1 cellular context compared by ENCODE assay signal in the genomic region with DNA sequence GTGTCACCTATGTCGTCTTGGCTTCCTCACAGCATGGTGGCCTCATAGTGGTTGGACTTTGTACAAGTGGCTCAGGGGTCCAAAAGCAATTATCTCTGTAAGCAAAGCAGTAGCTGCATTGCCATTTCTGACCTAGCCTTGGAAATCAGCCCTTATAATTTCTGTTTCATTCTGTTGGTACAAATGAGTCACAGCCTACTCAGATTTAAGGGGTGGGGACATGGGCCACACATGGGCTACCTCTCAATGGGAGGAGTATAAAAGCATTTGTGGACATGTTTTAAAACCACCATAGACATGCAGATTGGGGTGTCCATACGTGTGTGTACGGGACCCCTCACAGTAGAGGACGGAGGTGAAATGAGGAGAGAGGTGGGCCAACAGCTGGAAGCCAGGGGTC.
A peak's percentile ranks its signal among the peaks of the same experiment; 100 is the strongest.
TF ChIP-seq lines count a peak whose summit lies in the region.

No MANE protein-coding gene starts in this region.

TF ChIP-seq in IMR-90, 13 proteins besides CTCF, POLR2A, EP300 and RAD21:
- TF ChIP-seq CHD1 (IDR thresholded peaks at IDR 0.05; ENCODE audit: low read depth, low read length) = no peak
- no peak for TF ChIP-seq RFX5 (IDR thresholded peaks at IDR 0.05; ENCODE audit: low read depth, low read length)
- TF ChIP-seq CEBPB (IDR thresholded peaks at IDR 0.05; ENCODE audit: low read depth, low read length) = no peak
- TF ChIP-seq MAZ (IDR thresholded peaks at IDR 0.05; ENCODE audit: borderline replicate concordance, low read depth, low read length) = no peak
- TF ChIP-seq MXI1 (IDR thresholded peaks at IDR 0.05; ENCODE audit: borderline replicate concordance, low read depth, low read length) = no peak
- TF ChIP-seq FOS (IDR thresholded peaks at IDR 0.05; ENCODE audit: low read depth, low read length) = 0 out of 2 replicates have a peak, but pooled peaks have one; percentile 9
- TF ChIP-seq SMC3 (IDR thresholded peaks at IDR 0.05; ENCODE audit: low read depth, low read length) = no peak
TF ChIP-seq in IMR-90: peak in this region for 1.
